1 cellular context compared by ENCODE assay signal in the genomic region with DNA sequence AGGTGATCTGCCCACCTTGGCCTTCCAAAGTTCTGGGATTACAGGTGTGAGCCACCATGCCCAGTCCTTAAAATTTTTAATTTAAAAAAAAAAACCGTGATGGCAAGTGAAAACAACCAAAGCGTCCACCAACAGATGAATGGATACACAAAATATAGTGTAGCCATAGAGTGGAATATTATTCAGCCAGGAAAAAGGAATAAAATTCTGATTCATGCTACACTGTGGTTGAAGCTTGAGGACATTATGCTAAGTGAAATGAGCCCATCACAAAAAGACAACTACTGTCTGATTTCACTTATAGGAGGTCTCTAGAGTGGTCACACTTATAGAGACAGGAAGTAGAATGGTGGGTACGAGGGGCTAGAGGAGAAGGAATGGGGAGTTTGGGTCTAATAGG.
TF ChIP-seq lines count a peak whose summit lies in the region.

No MANE protein-coding gene starts in this region.

TF ChIP-seq in HEK293, 187 proteins besides CTCF, POLR2A, EP300 and RAD21 (continued from another document):
- no peak for TF ChIP-seq ZNF621 (tag by site-specific recombination; IDR thresholded peaks at IDR 0.05)
- TF ChIP-seq ZNF24 (tag by site-specific recombination; IDR thresholded peaks at IDR 0.05): no peak
- TF ChIP-seq, protein P1, sequence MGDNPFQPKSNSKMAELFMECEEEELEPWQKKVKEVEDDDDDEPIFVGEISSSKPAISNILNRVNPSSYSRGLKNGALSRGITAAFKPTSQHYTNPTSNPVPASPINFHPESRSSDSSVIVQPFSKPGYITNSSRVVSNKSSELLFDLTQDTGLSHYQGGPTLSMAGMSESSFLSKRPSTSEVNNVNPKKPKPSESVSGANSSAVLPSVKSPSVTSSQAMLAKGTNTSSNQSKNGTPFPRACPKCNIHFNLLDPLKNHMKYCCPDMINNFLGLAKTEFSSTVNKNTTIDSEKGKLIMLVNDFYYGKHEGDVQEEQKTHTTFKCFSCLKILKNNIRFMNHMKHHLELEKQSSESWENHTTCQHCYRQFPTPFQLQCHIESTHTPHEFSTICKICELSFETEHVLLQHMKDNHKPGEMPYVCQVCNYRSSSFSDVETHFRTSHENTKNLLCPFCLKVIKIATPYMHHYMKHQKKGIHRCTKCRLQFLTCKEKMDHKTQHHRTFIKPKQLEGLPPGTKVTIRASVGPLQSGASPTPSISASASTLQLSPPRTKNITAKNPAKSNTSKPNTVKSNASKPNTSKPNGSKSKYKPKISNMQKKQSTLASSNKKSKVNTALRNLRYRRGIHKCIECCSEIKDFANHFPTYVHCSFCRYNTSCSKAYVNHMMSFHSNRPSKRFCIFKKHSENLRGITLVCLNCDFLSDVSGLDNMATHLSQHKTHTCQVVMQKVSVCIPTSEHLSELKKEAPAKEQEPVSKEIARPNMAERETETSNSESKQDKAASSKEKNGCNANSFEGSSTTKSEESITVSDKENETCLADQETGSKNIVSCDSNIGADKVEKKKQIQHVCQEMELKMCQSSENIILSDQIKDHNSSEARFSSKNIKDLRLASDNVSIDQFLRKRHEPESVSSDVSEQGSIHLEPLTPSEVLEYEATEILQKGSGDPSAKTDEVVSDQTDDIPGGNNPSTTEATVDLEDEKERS (tag by site-specific recombination; IDR thresholded peaks at IDR 0.05): peak; percentile 74; the same call in 1 of the 2 replicates
- TF ChIP-seq ZNF146 (tag by site-specific recombination; IDR thresholded peaks at IDR 0.05): peak; percentile 98
